In the genomic region with DNA sequence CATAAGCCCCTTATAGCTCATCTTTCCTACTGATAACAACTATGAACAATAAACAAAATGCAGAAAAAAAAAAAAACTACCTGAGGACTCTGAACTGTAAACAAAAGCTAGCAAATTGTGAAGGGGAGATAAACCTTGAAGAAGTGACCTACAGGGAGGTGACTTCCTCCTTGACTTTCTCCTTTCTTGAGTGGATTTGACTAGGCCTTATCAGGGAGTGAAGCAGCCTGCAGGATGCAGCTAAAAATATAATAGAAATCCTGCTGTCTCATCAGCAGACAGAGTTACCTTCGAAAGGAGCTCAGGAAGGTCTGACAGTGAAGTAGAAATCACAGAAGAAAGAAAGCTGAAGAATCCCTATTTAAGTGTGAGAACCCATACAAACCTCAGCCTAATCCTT, we compare ENCODE assay signal across 39 cellular contexts.
"Had no signal": no experiment of that assay in that cellular context is flagged by ENCODE, and none has a peak within 500 bp of the region (broad histone marks: within the 10 kb centered on the region; RNA-seq: fewer than 3 reads in every experiment).

No MANE protein-coding gene starts in this region.

- H3K4me3 Mint-ChIP-seq: activated CD4-positive, alpha-beta T cell treated with anti-CD3 and anti-CD28 coated beads for 36 hours; activated CD4-positive, alpha-beta T cell treated with anti-CD3 and anti-CD28 coated beads, Interleukin-2, amount 10 ng/mL, durations not matched to agents 7 days and 5 days; activated CD8-positive, alpha-beta T cell treated with anti-CD3 and anti-CD28 coated beads, Interleukin-2, amount 10 ng/mL, durations not matched to agents 7 days and 5 days; activated naive CD4-positive, alpha-beta T cell treated with anti-CD3 and anti-CD28 coated beads, Interleukin-2, amount 10 ng/mL, durations not matched to agents 7 days and 5 days; activated naive CD8-positive, alpha-beta T cell; activated naive CD8-positive, alpha-beta T cell treated with anti-CD3 and anti-CD28 coated beads, Interleukin-2, amount 50 U/mL, for 24 hours; activated T-cell treated with anti-CD3 and anti-CD28 coated beads, Interleukin-2, amount 50 U/mL, for 4 hours; activated T-helper 1 cell treated with anti-CD3 and anti-CD28 coated beads, Interleukin-12 subunit alpha, Interleukin-12 subunit beta, Interleukin-2, Interleukin-4 antibody, amounts not matched to agents 30 ng/mL and 10 ng/mL and 1 ng/mL, durations not matched to agents 14 hours and 24 hours and 36 hours; brain; T-cell; T-helper 17 cell had no signal

- H3K9me3 ChIP-seq: MG63 had no signal

- H3K36me3 ChIP-seq: MG63 had no signal

- H3K4me1 Mint-ChIP-seq: activated CD4-positive, alpha-beta T cell treated with anti-CD3 and anti-CD28 coated beads for 36 hours; activated CD4-positive, alpha-beta T cell treated with anti-CD3 and anti-CD28 coated beads, Interleukin-2, amount 10 ng/mL, durations not matched to agents 7 days and 5 days; activated naive CD4-positive, alpha-beta T cell treated with anti-CD3 and anti-CD28 coated beads, Interleukin-2, amount 10 ng/mL, durations not matched to agents 7 days and 5 days; activated naive CD8-positive, alpha-beta T cell treated with anti-CD3 and anti-CD28 coated beads, Interleukin-2, amount 50 U/mL, for 24 hours; brain; T-cell; T-helper 17 cell had no signal

- DNase-seq: activated CD4-positive, alpha-beta T cell treated with anti-CD3 and anti-CD28 coated beads for 36 hours; activated CD4-positive, alpha-beta T cell treated with anti-CD3 and anti-CD28 coated beads, Interleukin-2, amount 10 ng/mL, durations not matched to agents 7 days and 5 days; activated CD4-positive, alpha-beta T cell treated with anti-CD3 and anti-CD28 coated beads, Interleukin-2, amount 50 U/mL, for 48 hours; activated CD8-positive, alpha-beta memory T cell treated with anti-CD3 and anti-CD28 coated beads, Interleukin-2, amount 50 U/mL, for 4 hours; activated CD8-positive, alpha-beta T cell treated with anti-CD3 and anti-CD28 coated beads, Interleukin-2, amount 10 ng/mL, durations not matched to agents 7 days and 5 days; activated naive CD4-positive, alpha-beta T cell treated with anti-CD3 and anti-CD28 coated beads, Interleukin-2, amount 10 ng/mL, durations not matched to agents 7 days and 5 days; activated naive CD8-positive, alpha-beta T cell treated with anti-CD3 and anti-CD28 coated beads, Interleukin-2, amount 50 U/mL, for 24 hours; activated T-cell treated with anti-CD3 and anti-CD28 coated beads for 4 hours; activated T-cell treated with anti-CD3 and anti-CD28 coated beads, Interleukin-2, amount 50 U/mL, for 4 hours; anterior cingulate cortex; central memory CD4-positive, alpha-beta T cell; Kasumi-1; KG1; MG63; NCI-H1048; NCI-H1105 treated with DMSO at 0.1 percent for 48 hours; NCI-H1436; NCI-H1694; NCI-H1930; NCI-H2081 treated with DMSO at 0.1 percent for 48 hours; NCI-H226; NCI-H446 treated with DMSO at 0.1 percent for 48 hours; NCI-H524; NCI-H69; NCI-H82; PC-9; SIG-M5; T-cell; T-helper 17 cell; T-helper 9 cell had no signal

- H3K4me2 ChIP-seq: PC-9 had no signal

- FAIRE-seq: bronchial epithelial cell, RCC 7860 had no signal

- H3K36me3 Mint-ChIP-seq: activated naive CD4-positive, alpha-beta T cell treated with anti-CD3 and anti-CD28 coated beads, Interleukin-2, amount 10 ng/mL, durations not matched to agents 7 days and 5 days; activated naive CD8-positive, alpha-beta T cell; brain; T-cell had no signal

- ATAC-seq: activated CD4-positive, alpha-beta T cell treated with anti-CD3 and anti-CD28 coated beads for 36 hours; activated CD4-positive, CD25-positive, alpha-beta regulatory T cell treated with anti-CD3 and anti-CD28 coated beads, Interleukin-2, amount 50 U/mL, for 24 hours; activated CD8-positive, alpha-beta T cell treated with anti-CD3 and anti-CD28 coated beads, Interleukin-2, amount 10 ng/mL, durations not matched to agents 7 days and 5 days; activated naive CD8-positive, alpha-beta T cell treated with anti-CD3 and anti-CD28 coated beads, Interleukin-2, amount 50 U/mL, for 24 hours; activated T-cell treated with anti-CD3 and anti-CD28 coated beads, Interleukin-2, amount 50 U/mL, for 4 hours; Right ventricle myocardium inferior; SK-N-SH treated with all-trans-retinoic acid at 6 μM for 48 hours; T-cell; T-helper 17 cell had no signal

- H3K27ac Mint-ChIP-seq: activated CD4-positive, alpha-beta T cell treated with anti-CD3 and anti-CD28 coated beads for 36 hours; activated CD4-positive, alpha-beta T cell treated with anti-CD3 and anti-CD28 coated beads, Interleukin-2, amount 10 ng/mL, durations not matched to agents 7 days and 5 days; activated CD8-positive, alpha-beta T cell treated with anti-CD3 and anti-CD28 coated beads, Interleukin-2, amount 10 ng/mL, durations not matched to agents 7 days and 5 days; activated naive CD4-positive, alpha-beta T cell treated with anti-CD3 and anti-CD28 coated beads, Interleukin-2, amount 10 ng/mL, durations not matched to agents 7 days and 5 days; activated naive CD8-positive, alpha-beta T cell; activated naive CD8-positive, alpha-beta T cell treated with anti-CD3 and anti-CD28 coated beads, Interleukin-2, amount 50 U/mL, for 24 hours; activated T-helper 1 cell treated with anti-CD3 and anti-CD28 coated beads, Interleukin-12 subunit alpha, Interleukin-12 subunit beta, Interleukin-2, Interleukin-4 antibody, amounts not matched to agents 30 ng/mL and 10 ng/mL and 1 ng/mL, durations not matched to agents 14 hours and 24 hours and 36 hours; brain; T-cell; T-helper 17 cell had no signal

- H2AFZ ChIP-seq: PC-9 had no signal

- H3K27me3 ChIP-seq: MG63 had no signal

- H3K27me3 Mint-ChIP-seq: activated CD4-positive, alpha-beta T cell treated with anti-CD3 and anti-CD28 coated beads for 36 hours; activated CD4-positive, alpha-beta T cell treated with anti-CD3 and anti-CD28 coated beads, Interleukin-2, amount 10 ng/mL, durations not matched to agents 7 days and 5 days; activated naive CD4-positive, alpha-beta T cell treated with anti-CD3 and anti-CD28 coated beads, Interleukin-2, amount 10 ng/mL, durations not matched to agents 7 days and 5 days; activated naive CD8-positive, alpha-beta T cell; activated naive CD8-positive, alpha-beta T cell treated with anti-CD3 and anti-CD28 coated beads, Interleukin-2, amount 50 U/mL, for 24 hours; T-cell; T-helper 17 cell had no signal

- H3K4me3 ChIP-seq: MG63, PC-9 had no signal

- H3K27ac ChIP-seq: PC-9, RWPE1 had no signal
